ENCODE assay signal across 1 cellular context in the genomic region with DNA sequence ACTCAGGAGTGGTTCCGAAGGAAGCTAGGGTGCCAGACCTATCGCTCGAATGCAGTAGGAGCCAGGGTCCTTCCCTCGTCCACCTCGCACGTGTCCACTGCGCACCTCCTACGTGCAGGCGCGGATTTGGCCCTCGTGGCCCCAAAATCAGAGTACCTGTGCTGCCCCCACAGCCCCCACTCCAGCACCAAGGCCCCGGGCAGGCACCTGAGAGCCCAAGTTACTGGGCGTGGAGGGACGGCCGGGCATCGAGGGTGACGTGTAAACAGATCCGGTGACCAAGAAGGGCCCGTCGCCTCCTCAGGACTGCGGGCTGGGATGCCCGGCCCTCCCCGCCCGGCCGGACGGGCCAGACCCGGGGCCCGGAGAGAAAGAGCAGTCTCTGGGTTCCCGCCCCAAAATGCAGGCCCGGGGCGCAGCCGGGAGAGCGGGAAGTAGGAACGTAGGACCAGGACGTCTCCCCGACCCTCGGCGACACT.
A peak's percentile ranks its signal among the peaks of the same experiment; 100 is the strongest.
TF ChIP-seq lines count a peak whose summit lies in the region.

No MANE protein-coding gene starts in this region.

TF ChIP-seq in WTC11, 78 proteins besides CTCF, POLR2A, EP300 and RAD21 (continued from another document):
- no peak for TF ChIP-seq ZNF317 (CRISPR knock-in tag; IDR thresholded peaks at IDR 0.05; ENCODE audit: borderline replicate concordance, low read depth)
- TF ChIP-seq CREM (CRISPR knock-in tag; IDR thresholded peaks at IDR 0.05) = no peak
- TF ChIP-seq GABPB1 (CRISPR knock-in tag; IDR thresholded peaks at IDR 0.05) = no peak
- no peak for TF ChIP-seq SMAD3 (CRISPR knock-in tag; IDR thresholded peaks at IDR 0.05; ENCODE audit: borderline replicate concordance)
- no peak for TF ChIP-seq ZNF671 (CRISPR knock-in tag; IDR thresholded peaks at IDR 0.05)
- no peak; the same call in 1 of the 2 replicates for TF ChIP-seq KAT7 (CRISPR knock-in tag; IDR thresholded peaks at IDR 0.05; ENCODE audit: borderline replicate concordance)
- TF ChIP-seq GTF2I (CRISPR knock-in tag; conservative IDR thresholded peaks at IDR 0.05) = no peak
- TF ChIP-seq, protein P1, sequence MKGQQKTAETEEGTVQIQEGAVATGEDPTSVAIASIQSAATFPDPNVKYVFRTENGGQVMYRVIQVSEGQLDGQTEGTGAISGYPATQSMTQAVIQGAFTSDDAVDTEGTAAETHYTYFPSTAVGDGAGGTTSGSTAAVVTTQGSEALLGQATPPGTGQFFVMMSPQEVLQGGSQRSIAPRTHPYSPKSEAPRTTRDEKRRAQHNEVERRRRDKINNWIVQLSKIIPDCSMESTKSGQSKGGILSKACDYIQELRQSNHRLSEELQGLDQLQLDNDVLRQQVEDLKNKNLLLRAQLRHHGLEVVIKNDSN (CRISPR knock-in tag; IDR thresholded peaks at IDR 0.05) = peak; percentile 33; the same call in 1 of the 2 replicates
- TF ChIP-seq, protein P2, sequence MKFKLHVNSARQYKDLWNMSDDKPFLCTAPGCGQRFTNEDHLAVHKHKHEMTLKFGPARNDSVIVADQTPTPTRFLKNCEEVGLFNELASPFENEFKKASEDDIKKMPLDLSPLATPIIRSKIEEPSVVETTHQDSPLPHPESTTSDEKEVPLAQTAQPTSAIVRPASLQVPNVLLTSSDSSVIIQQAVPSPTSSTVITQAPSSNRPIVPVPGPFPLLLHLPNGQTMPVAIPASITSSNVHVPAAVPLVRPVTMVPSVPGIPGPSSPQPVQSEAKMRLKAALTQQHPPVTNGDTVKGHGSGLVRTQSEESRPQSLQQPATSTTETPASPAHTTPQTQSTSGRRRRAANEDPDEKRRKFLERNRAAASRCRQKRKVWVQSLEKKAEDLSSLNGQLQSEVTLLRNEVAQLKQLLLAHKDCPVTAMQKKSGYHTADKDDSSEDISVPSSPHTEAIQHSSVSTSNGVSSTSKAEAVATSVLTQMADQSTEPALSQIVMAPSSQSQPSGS (CRISPR knock-in tag; IDR thresholded peaks at IDR 0.05; ENCODE audit: borderline replicate concordance, low read depth) = no peak
- TF ChIP-seq E2F1 (CRISPR knock-in tag; IDR thresholded peaks at IDR 0.05) = no peak
- TF ChIP-seq, protein P3, sequence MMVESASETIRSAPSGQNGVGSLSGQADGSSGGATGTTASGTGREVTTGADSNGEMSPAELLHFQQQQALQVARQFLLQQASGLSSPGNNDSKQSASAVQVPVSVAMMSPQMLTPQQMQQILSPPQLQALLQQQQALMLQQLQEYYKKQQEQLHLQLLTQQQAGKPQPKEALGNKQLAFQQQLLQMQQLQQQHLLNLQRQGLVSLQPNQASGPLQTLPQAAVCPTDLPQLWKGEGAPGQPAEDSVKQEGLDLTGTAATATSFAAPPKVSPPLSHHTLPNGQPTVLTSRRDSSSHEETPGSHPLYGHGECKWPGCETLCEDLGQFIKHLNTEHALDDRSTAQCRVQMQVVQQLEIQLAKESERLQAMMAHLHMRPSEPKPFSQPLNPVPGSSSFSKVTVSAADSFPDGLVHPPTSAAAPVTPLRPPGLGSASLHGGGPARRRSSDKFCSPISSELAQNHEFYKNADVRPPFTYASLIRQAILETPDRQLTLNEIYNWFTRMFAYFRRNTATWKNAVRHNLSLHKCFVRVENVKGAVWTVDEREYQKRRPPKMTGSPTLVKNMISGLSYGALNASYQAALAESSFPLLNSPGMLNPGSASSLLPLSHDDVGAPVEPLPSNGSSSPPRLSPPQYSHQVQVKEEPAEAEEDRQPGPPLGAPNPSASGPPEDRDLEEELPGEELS (CRISPR knock-in tag; IDR thresholded peaks at IDR 0.05) = no peak
- no peak for TF ChIP-seq NFE2L1 (CRISPR knock-in tag; IDR thresholded peaks at IDR 0.05)
- TF ChIP-seq TP53 (CRISPR knock-in tag; IDR thresholded peaks at IDR 0.05) = no peak
